ENCODE assay signal across 8 cellular contexts in the genomic region with DNA sequence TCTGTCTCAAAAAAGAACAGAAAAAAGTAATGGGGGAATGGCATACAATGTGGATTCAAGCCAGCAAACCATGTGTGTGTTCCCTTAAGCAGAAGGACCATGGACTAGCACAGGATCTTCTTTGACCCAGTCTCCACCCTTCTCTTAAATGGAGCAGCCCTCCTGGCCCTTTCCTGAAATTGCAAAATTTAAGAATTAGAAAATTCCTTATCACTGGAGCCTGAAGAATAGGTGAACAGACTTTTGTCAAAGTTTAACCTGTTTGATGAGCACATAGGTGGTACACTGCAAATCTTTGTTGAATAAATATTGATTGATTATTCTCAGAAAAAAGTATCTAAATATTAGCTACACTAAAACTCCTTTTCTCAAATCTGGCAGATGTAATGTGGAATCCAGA. TPM values are rescaled to one million over a fixed set of nuclear protein-coding genes. Genes with fewer than 3 reads are reported as not detected.
"Had no signal": no experiment of that assay in that cellular context is flagged by ENCODE, and none has a peak within 500 bp of the region (broad histone marks: within the 10 kb centered on the region; RNA-seq: fewer than 3 reads in every experiment).

No MANE protein-coding gene starts in this region.

- FAIRE-seq: HTR-8/SVneo, K562 had no signal

- ATAC-seq: K562 had no signal

- DNase-seq: IMR-90, KBM-7 had no signal

- H3K27ac ChIP-seq: HL-60 had no signal

- H3K4me3 ChIP-seq: K562 had no signal

RNA-seq across cellular contexts. Expression of a gene that starts 12.6 kb away (rescaled TPM):
- total RNA-seq: HT-29 had no signal
- polyA plus RNA-seq: IMR-90 had no signal

RNA-seq across cellular contexts. Expression of a gene that starts 12.7 kb away (rescaled TPM):
- total RNA-seq: HT-29, HT1080, K562 had no signal
- polyA plus RNA-seq: IgD-negative memory B cell, K562 had no signal

RNA-seq across cellular contexts. Expression of a gene that starts 54.8 kb away (rescaled TPM):
- total RNA-seq: HT-29, HT1080, IMR-90, K562 had no signal
- polyA plus RNA-seq: IgD-negative memory B cell, IMR-90, K562 had no signal
